25 cellular contexts compared by ENCODE assay signal in genomic region chr4:58833126-58833525, GRCh38.
"Had no signal": no experiment of that assay in that cellular context is flagged by ENCODE, and none has a peak within 500 bp of the region (broad histone marks: within the 10 kb centered on the region; RNA-seq: fewer than 3 reads in every experiment).

No MANE protein-coding gene starts in this region.

- H3K36me3 ChIP-seq: left lung, ovary, right atrium auricular region, suprapubic skin, thoracic aorta, tibial artery, upper lobe of right lung had no signal

- H3K4me1 ChIP-seq: left lung, right atrium auricular region, suprapubic skin, tibial artery, upper lobe of right lung had no signal

- H3K27me3 ChIP-seq: left lung, ovary, right atrium auricular region, suprapubic skin, tibial artery, upper lobe of right lung had no signal

- ATAC-seq: left colon; left lung; mucosa of descending colon; naive thymus-derived CD4-positive, alpha-beta T cell; natural killer cell treated with Interleukin-12 subunit alpha and Interleukin-12 subunit beta and Interleukin-15 and Interleukin-18, amount 100 ng/mL, for 72 hours; sciatic nerve; stimulated activated effector memory CD8-positive, alpha-beta T cell treated with anti-CD3 and anti-CD28 coated beads, Interleukin-12 subunit alpha, Interleukin-12 subunit beta, amount 100 ng/mL, for 72 hours; upper lobe of right lung had no signal

- FAIRE-seq: islet of Langerhans, urothelium cell line had no signal

- H3K9me3 ChIP-seq: mucosa of descending colon, ovary, right atrium auricular region, suprapubic skin, thoracic aorta, tibial artery, upper lobe of right lung had no signal

- H3K4me3 ChIP-seq: left lung, lung, mucosa of descending colon, ovary, right atrium auricular region, skin epidermis, suprapubic skin, thoracic aorta, tibial artery, upper lobe of right lung had no signal

- H3K27ac ChIP-seq: left lung, ovary, right atrium auricular region, skin epidermis, suprapubic skin, thoracic aorta, tibial artery, upper lobe of right lung had no signal

- DNase-seq: hypothalamus; immature natural killer cell; kidney; left colon; left lung; mesendoderm; midbrain; mucosa of descending colon; naive thymus-derived CD4-positive, alpha-beta T cell; ovary; stimulated activated CD4-positive, alpha-beta T cell treated with anti-CD3 and anti-CD28 coated beads, Interleukin-4, amount 100 ng/mL, for 24 hours; stimulated activated naive CD4-positive, alpha-beta T cell; tibial artery; trophoblast cell; upper lobe of right lung had no signal
